35 cellular contexts compared by ENCODE assay signal in genomic region chr14:29426083-29426482, GRCh38.
A peak's percentile ranks its signal among the peaks of the same experiment; 100 is the strongest.
DNase-seq lines count a peak whose midpoint lies in the region; ATAC-seq, FAIRE-seq and TF ChIP-seq lines count a peak whose summit lies in the region.
"Had no signal": no experiment of that assay in that cellular context is flagged by ENCODE, and none has a peak within 500 bp of the region (broad histone marks: within the 10 kb centered on the region; RNA-seq: fewer than 3 reads in every experiment).

No MANE protein-coding gene starts in this region.

- TF ChIP-seq RAD21 in HepG2 (CRISPR knock-in tag; IDR thresholded peaks at IDR 0.05) (no peak), neural cell (conservative IDR thresholded peaks at IDR 0.05) (no peak)

- H3K27ac ChIP-seq in HepG2 (ENCODE audit: extremely low read length, insufficient read depth, low read length) (no peak overlapping the region), right lobe of liver (no peak overlapping the region), neural cell (ENCODE audit: low read length) (peak overlapping the region; percentile 53)
- H3K27ac ChIP-seq: 22Rv1; A549; BLaER1; BLaER1 treated with 17β-estradiol and CSF1 and Interleukin-3, amounts not matched to agents 10 nM and 100 nM; C4-2B had no signal

- 2% methylated on average over 3 of the region's 3 CpGs for WGBS in HepG2 (ENCODE audit: low lambda C conversion rate)
- WGBS in right lobe of liver (ENCODE audit: insufficient coverage, low coverage, low lambda C conversion rate, missing lambda C conversion rate): 43% methylated on average over 3 of the region's 3 CpGs

- ATAC-seq in HepG2 (no peak), right lobe of liver (no peak), GM21717 (IDR thresholded peaks at IDR 0.05; ENCODE audit: unreplicated experiment) (no peak)
- ATAC-seq: A549; CD8-positive, alpha-beta T cell had no signal

- TF ChIP-seq POLR2A in HepG2 (IDR thresholded peaks at IDR 0.05; ENCODE audit: insufficient read depth in 1 of 2, low read depth in 2 of 2, low read length in 2 of 2): no peak
- no peak for TF ChIP-seq POLR2A in right lobe of liver (IDR thresholded peaks at IDR 0.05)

- H3K9ac ChIP-seq in HepG2 (ENCODE audit: insufficient read depth, low read depth, low read length): no peak overlapping the region
- H3K9ac ChIP-seq in neural cell (ENCODE audit: low read length): peak overlapping the region; percentile 33
- H3K9ac ChIP-seq: BLaER1; BLaER1 treated with 17β-estradiol and CSF1 and Interleukin-3, amounts not matched to agents 10 nM and 100 nM had no signal

- in situ Hi-C loops in HepG2 (cut with HindIII; ENCODE audit: extremely low pct_ligation_motif_present, low pct_unique_long_range_greater_than_20kb): no loop called here

- CTCF ChIA-PET in HepG2 (lab: Yijun Ruan, JAX; ENCODE audit: low intra/inter-chr PET ratio, low total read pairs): no interaction called here

- TF ChIP-seq CTCF in HepG2 (CRISPR knock-in tag; IDR thresholded peaks at IDR 0.05) (no peak), right lobe of liver (IDR thresholded peaks at IDR 0.05) (no peak), glutamatergic neuron (IDR thresholded peaks at IDR 0.05; ENCODE audit: partially characterized antibody, unreplicated experiment) (no peak), neural cell (IDR thresholded peaks at IDR 0.05; ENCODE audit: poor library complexity, severe bottlenecking) (no peak)

- POLR2A ChIA-PET in HepG2 (lab: Yijun Ruan, JAX): no interaction called here

- no peaks in the 10 kb centered on the region for H3K36me3 Mint-ChIP-seq in glutamatergic neuron (ENCODE audit: unreplicated experiment)
- H3K36me3 Mint-ChIP-seq: CD14-positive monocyte; CD4-positive, alpha-beta memory T cell; CD4-positive, CD25-positive, alpha-beta regulatory T cell; CD8-positive, alpha-beta T cell had no signal

- TF ChIP-seq EP300 in HepG2 (IDR thresholded peaks at IDR 0.05; ENCODE audit: low read depth in 2 of 2, low read length in 2 of 2) (no peak), HepG2 (CRISPR knock-in tag; IDR thresholded peaks at IDR 0.05; ENCODE audit: borderline replicate concordance) (no peak), neural cell (conservative IDR thresholded peaks at IDR 0.05; ENCODE audit: poor library complexity, severe bottlenecking) (no peak)

- BruUV-seq in HepG2 (replicated peaks; lab: Mats Ljungman, UMichigan): no TSS peak

- H3K4me1 Mint-ChIP-seq in glutamatergic neuron (ENCODE audit: low read depth, unreplicated experiment): peaks cover 12% of the 10 kb centered on the region
- H3K4me1 Mint-ChIP-seq: B cell; CD14-positive monocyte; CD4-positive, alpha-beta memory T cell; CD4-positive, CD25-positive, alpha-beta regulatory T cell; CD8-positive, alpha-beta memory T cell had no signal

- no peak for DNase-seq in HepG2 (ENCODE audit: low spot score)
- DNase-seq in right lobe of liver: no peak
- DNase-seq in glutamatergic neuron: no peak
- DNase-seq in hypothalamus (lab: John Stamatoyannopoulos, UW): no peak
- DNase-seq: 8988T; ACHN; AML-193; BE2C; C1 segment of cervical spinal cord; Caco-2; Calu3; CD4-positive, alpha-beta memory T cell; CD4-positive, alpha-beta T cell; CD4-positive, CD25-positive, alpha-beta regulatory T cell; CD8-positive, alpha-beta memory T cell; CD8-positive, alpha-beta T cell; COR-L47; DMS 273 treated with DMSO at 0.1 percent for 48 hours; DMS153; DMS53; DMS79; DMS79 treated with DMSO at 0.1 percent for 48 hours; DND-41; EL had no signal

- no peaks in the 10 kb centered on the region for H4K20me1 ChIP-seq in HepG2 (ENCODE audit: insufficient read depth, low read length)
- H4K20me1 ChIP-seq in neural cell (ENCODE audit: insufficient read depth): no peaks in the 10 kb centered on the region
- H4K20me1 ChIP-seq: BLaER1; BLaER1 treated with 17β-estradiol and CSF1 and Interleukin-3, amounts not matched to agents 10 nM and 100 nM had no signal

- H3F3A ChIP-seq in neural cell (ENCODE audit: insufficient read depth, low read length, poor library complexity, severe bottlenecking): no peaks in the 10 kb centered on the region

- H2AFZ ChIP-seq in HepG2 (ENCODE audit: low read length) (no peak overlapping the region), neural cell (ENCODE audit: low read depth, low read length) (no peak overlapping the region)

- H3K4me2 ChIP-seq in HepG2 (ENCODE audit: low read depth, low read length) (no peak overlapping the region), neural cell (ENCODE audit: low read length) (no peak overlapping the region)
- H3K4me2 ChIP-seq: A549; BLaER1; BLaER1 treated with 17β-estradiol and CSF1 and Interleukin-3, amounts not matched to agents 10 nM and 100 nM had no signal

- peak overlapping the region; percentile 60 for H3K27ac Mint-ChIP-seq in glutamatergic neuron (ENCODE audit: unreplicated experiment)
- H3K27ac Mint-ChIP-seq: B cell; CD14-positive monocyte; CD4-positive, alpha-beta memory T cell; CD4-positive, alpha-beta T cell; CD4-positive, CD25-positive, alpha-beta regulatory T cell; CD8-positive, alpha-beta memory T cell; CD8-positive, alpha-beta T cell had no signal

- no peaks in the 10 kb centered on the region for H3K9me3 Mint-ChIP-seq in glutamatergic neuron (ENCODE audit: unreplicated experiment)

- H3K27me3 Mint-ChIP-seq in glutamatergic neuron (ENCODE audit: unreplicated experiment): peaks cover 4% of the 10 kb centered on the region
- H3K27me3 Mint-ChIP-seq: B cell; CD4-positive, alpha-beta T cell; CD4-positive, CD25-positive, alpha-beta regulatory T cell; CD8-positive, alpha-beta memory T cell had no signal

- H3K79me2 ChIP-seq in HepG2 (ENCODE audit: insufficient read depth, low read length): no peaks in the 10 kb centered on the region
- no peaks in the 10 kb centered on the region for H3K79me2 ChIP-seq in neural cell (replicated peaks; ENCODE audit: insufficient read depth, low read length)

- intact Hi-C loops in HepG2 (cut with micrococcal nuclease; ENCODE audit: unreplicated experiment): no loop called here
- intact Hi-C loops in right lobe of liver (cut with DNase I): no loop called here

- no peak for FAIRE-seq in HepG2 (lab: Jason Lieb, UNC)
- FAIRE-seq: A204.1, A549, D721Med had no signal

- no peak overlapping the region for H3K4me3 ChIP-seq in HepG2 (replicated peaks in 1 of 3; ENCODE audit: insufficient read depth in 1 of 3, low read depth in 2 of 3, low read length in 3 of 3)
- H3K4me3 ChIP-seq in right lobe of liver: no peak overlapping the region
- peak overlapping the region; percentile 39 for H3K4me3 ChIP-seq in neural cell (ENCODE audit: low read length)
- H3K4me3 ChIP-seq: A549; BLaER1; BLaER1 treated with 17β-estradiol and CSF1 and Interleukin-3, amounts not matched to agents 10 nM and 100 nM had no signal

- H3K9me3 ChIP-seq in HepG2 (ENCODE audit: low read length): peaks cover 80% of the 10 kb centered on the region
- no peaks in the 10 kb centered on the region for H3K9me3 ChIP-seq in right lobe of liver
- H3K9me3 ChIP-seq in neural cell (ENCODE audit: low read length): no peaks in the 10 kb centered on the region
- H3K9me3 ChIP-seq: A549; BE2C; BLaER1; BLaER1 treated with 17β-estradiol and CSF1 and Interleukin-3, amounts not matched to agents 10 nM and 100 nM; Caco-2 had no signal

- no peak overlapping the region for H3K4me3 Mint-ChIP-seq in glutamatergic neuron (ENCODE audit: unreplicated experiment)
- H3K4me3 Mint-ChIP-seq: B cell; CD14-positive monocyte; CD4-positive, alpha-beta memory T cell; CD4-positive, alpha-beta T cell; CD4-positive, CD25-positive, alpha-beta regulatory T cell; CD8-positive, alpha-beta memory T cell; CD8-positive, alpha-beta T cell had no signal

- H3K4me1 ChIP-seq in HepG2 (ENCODE audit: insufficient read depth, low read length) (no peaks in the 10 kb centered on the region), right lobe of liver (no peaks in the 10 kb centered on the region)
- H3K4me1 ChIP-seq: A549; BE2C; BLaER1; BLaER1 treated with 17β-estradiol and CSF1 and Interleukin-3, amounts not matched to agents 10 nM and 100 nM; Caco-2 had no signal

- H3K27me3 ChIP-seq in HepG2 (ENCODE audit: control insufficient read depth in 1 of 2, insufficient read depth in 2 of 2, low read length in 2 of 2) (no peaks in the 10 kb centered on the region), right lobe of liver (no peaks in the 10 kb centered on the region), neural cell (ENCODE audit: insufficient read depth, low read depth, low read length) (no peaks in the 10 kb centered on the region)
- H3K27me3 ChIP-seq: BE2C; BLaER1; BLaER1 treated with 17β-estradiol and CSF1 and Interleukin-3, amounts not matched to agents 10 nM and 100 nM had no signal

- H3K9me2 ChIP-seq in neural cell (ENCODE audit: insufficient read depth, low read length): no peaks in the 10 kb centered on the region

- H3K36me3 ChIP-seq in HepG2 (replicated peaks in 1 of 2; ENCODE audit: control insufficient read depth in 1 of 2, insufficient read depth in 2 of 2, low read length in 2 of 2) (no peaks in the 10 kb centered on the region), right lobe of liver (no peaks in the 10 kb centered on the region), neural cell (ENCODE audit: insufficient read depth, low read length) (no peaks in the 10 kb centered on the region)
- H3K36me3 ChIP-seq: BE2C; BLaER1; BLaER1 treated with 17β-estradiol and CSF1 and Interleukin-3, amounts not matched to agents 10 nM and 100 nM had no signal

TF ChIP-seq in neural cell, 6 proteins besides CTCF, POLR2A, EP300 and RAD21 (continues in another document):
- no peak for TF ChIP-seq POLR2AphosphoS5 (IDR thresholded peaks at IDR 0.05)
- TF ChIP-seq EZH2 (IDR thresholded peaks at IDR 0.05; ENCODE audit: borderline replicate concordance, insufficient read depth, low read length, poor library complexity, severe bottlenecking): no peak
- TF ChIP-seq MXI1 (conservative IDR thresholded peaks at IDR 0.05; ENCODE audit: poor library complexity, severe bottlenecking): no peak
- no peak for TF ChIP-seq SMC3 (conservative IDR thresholded peaks at IDR 0.05; ENCODE audit: poor library complexity)
- no peak for TF ChIP-seq TAF1 (IDR thresholded peaks at IDR 0.05; ENCODE audit: low read depth)
